ENCODE assay signal across 23 cellular contexts in genomic region chr3:182523836-182524235, GRCh38.
"Had no signal": no experiment of that assay in that cellular context is flagged by ENCODE, and none has a peak within 500 bp of the region (broad histone marks: within the 10 kb centered on the region; RNA-seq: fewer than 3 reads in every experiment).

No MANE protein-coding gene starts in this region.

- FAIRE-seq: astrocyte, TTC549 had no signal

- H3K9me3 ChIP-seq: Peyer's patch had no signal

- H3K4me3 ChIP-seq: Peyer's patch had no signal

- H3K27me3 ChIP-seq: Peyer's patch had no signal

- ATAC-seq: activated T-cell treated with anti-CD3 and anti-CD28 coated beads, Interleukin-2, amount 50 U/mL, for 4 hours; T-helper 17 cell had no signal

- H3K36me3 ChIP-seq: Peyer's patch had no signal

- H3K27ac ChIP-seq: Peyer's patch had no signal

- DNase-seq: activated CD4-positive, alpha-beta memory T cell treated with anti-CD3 and anti-CD28 coated beads for 36 hours; activated CD4-positive, alpha-beta T cell treated with anti-CD3 and anti-CD28 coated beads, Interleukin-2, amount 10 ng/mL, durations not matched to agents 7 days and 5 days; activated CD4-positive, CD25-positive, alpha-beta regulatory T cell; activated CD8-positive, alpha-beta memory T cell treated with anti-CD3 and anti-CD28 coated beads for 24 hours; activated effector memory CD4-positive, alpha-beta T cell treated with anti-CD3 and anti-CD28 coated beads, Interleukin-2, amount 50 U/mL, for 16 hours; activated naive CD4-positive, alpha-beta T cell treated with anti-CD3 and anti-CD28 coated beads for 36 hours; activated T-cell treated with anti-CD3 and anti-CD28 coated beads, Interleukin-2, amount 50 U/mL, for 4 hours; amygdala; Kasumi-1; KBM-7; NCI-H1048; NCI-H146; NCI-H187 treated with DMSO at 0.1 percent for 48 hours; NCI-H2081 treated with DMSO at 0.1 percent for 48 hours; NCI-H2227 treated with DMSO at 0.1 percent for 48 hours; NCI-H526 treated with DMSO at 0.1 percent for 48 hours; NCI-H82; Peyer's patch; SHP77; T-helper 17 cell; T-helper 9 cell had no signal
